Comparison of ENCODE assay signal across 20 cellular contexts in genomic region chr5:167995844-167996400, GRCh38.
"Had no signal": no experiment of that assay in that cellular context is flagged by ENCODE, and none has a peak within 500 bp of the region (broad histone marks: within the 10 kb centered on the region; RNA-seq: fewer than 3 reads in every experiment).

No MANE protein-coding gene starts in this region.

- H3K9me3 ChIP-seq: adrenal gland, esophagus muscularis mucosa, heart right ventricle, thyroid gland had no signal

- H3K4me3 ChIP-seq: adrenal gland, esophagus muscularis mucosa, heart right ventricle, lung, thyroid gland had no signal

- DNase-seq: activated CD4-positive, alpha-beta T cell treated with anti-CD3 and anti-CD28 coated beads for 36 hours; activated CD4-positive, alpha-beta T cell treated with anti-CD3 and anti-CD28 coated beads, Interleukin-2, amount 50 U/mL, for 4 hours; activated CD8-positive, alpha-beta memory T cell treated with anti-CD3 and anti-CD28 coated beads for 24 hours; activated CD8-positive, alpha-beta memory T cell treated with anti-CD3 and anti-CD28 coated beads, Interleukin-2, amount 50 U/mL, for 48 hours; activated naive CD4-positive, alpha-beta T cell; activated T-cell treated with anti-CD3 and anti-CD28 coated beads, Interleukin-2, amount 50 U/mL, for 4 hours; adrenal gland; cortex of kidney; effector CD4-positive, alpha-beta T cell; heart right ventricle; kidney; midbrain; stimulated activated CD4-positive, alpha-beta T cell treated with anti-CD3 and anti-CD28 coated beads, Interleukin-1b, Interleukin-23, amount 100 ng/mL, for 48 hours; substantia nigra; T1000; thyroid gland had no signal

- H3K36me3 ChIP-seq: adrenal gland, thyroid gland had no signal

- H3K27ac ChIP-seq: adrenal gland, esophagus muscularis mucosa, thyroid gland had no signal

- H3K4me1 ChIP-seq: adrenal gland, thyroid gland had no signal

- H3K27me3 ChIP-seq: adrenal gland, esophagus muscularis mucosa, heart right ventricle, thyroid gland had no signal

- ATAC-seq: activated CD4-positive, alpha-beta T cell treated with anti-CD3 and anti-CD28 coated beads for 36 hours; activated T-cell treated with anti-CD3 and anti-CD28 coated beads, Interleukin-2, amount 50 U/mL, for 4 hours; heart right ventricle; natural killer cell treated with Interleukin-12 subunit alpha and Interleukin-12 subunit beta and Interleukin-15 and Interleukin-18, amount 100 ng/mL, for 72 hours; WTC11 had no signal
